8 cellular contexts compared by ENCODE assay signal in genomic region chr1:37471345-37472231, GRCh38. TPM values are rescaled to one million over a fixed set of nuclear protein-coding genes. Genes with fewer than 3 reads are reported as not detected.
DNase-seq lines count a peak whose midpoint lies in the region; TF ChIP-seq lines count a peak whose summit lies in the region.

No MANE protein-coding gene starts in this region.

- no peaks in the 10 kb centered on the region for H3K27me3 ChIP-seq in spleen (replicated peaks in 1 of 7)

- no peaks in the 10 kb centered on the region for H3K9me3 ChIP-seq in spleen

- peaks cover 0 to 13% (median 4%) of the 10 kb centered on the region in 6 donors for H3K36me3 ChIP-seq in spleen

- WGBS in spleen, 5 donors = 30 to 51% (median 39%) methylated on average over 8 to 13 of the region's 13 CpGs

- DNase-seq in ELF-1 (ENCODE audit: low read depth, low spot score) (peak; percentile 77), NCI-H446 treated with DMSO at 0.1 percent for 48 hours (lab: John Stamatoyannopoulos, UW) (peak; percentile 90), caudate nucleus (lab: John Stamatoyannopoulos, UW) (peak in 52 of 61 donors; percentile 9 to 76 (median 40)), kidney glomerular epithelial cell (lab: John Stamatoyannopoulos, UW) (peak; percentile 95), spleen (peak; percentile 82), NCI-H128 (lab: John Stamatoyannopoulos, UW; ENCODE audit: unreplicated experiment) (no peak), NCI-H1436 treated with DMSO at 0.1 percent for 48 hours (lab: John Stamatoyannopoulos, UW) (no peak), GM20000 (ENCODE audit: low spot score) (no peak)

- H3K4me3 ChIP-seq in spleen = peak overlapping the region in 1 of 8 donors; percentile 23

- TF ChIP-seq CTCF in spleen (IDR thresholded peaks at IDR 0.05 in 8 of 11, conservative IDR thresholded peaks at IDR 0.05 in 3 of 11) = no peak
- TF ChIP-seq CTCF in GM20000 (IDR thresholded peaks at IDR 0.05; ENCODE audit: extremely low read depth, missing control alignments) = no peak

- H3K4me1 ChIP-seq in spleen = peaks cover 39 to 68% (median 50%) of the 10 kb centered on the region in 6 donors

- intact Hi-C loops in spleen (cut with DNase I; ENCODE audit: low total_unique reads) = no loop called here

- no peak for TF ChIP-seq POLR2A in spleen (IDR thresholded peaks at IDR 0.05)

- H3K27ac ChIP-seq in caudate nucleus (ENCODE audit: low read depth, low read length) (peak overlapping the region; percentile 83), spleen (peak overlapping the region; percentile 7 to 98 (median 94))

RNA-seq across cellular contexts. Expression of gene ZC3H12A, which starts 2.8 kb away (rescaled TPM):
- total RNA-seq in spleen = 10 to 100 TPM; 18.0 to 33.1 (median 21.3) TPM
- polyA plus RNA-seq in spleen = 10 to 100 TPM in 2 of 3 donors, 1 to 10 TPM in 1; 9.7 to 12.8 (median 11.3) TPM

RNA-seq across cellular contexts. Expression of gene MEAF6, which starts 43.0 kb away (rescaled TPM):
- 10 to 100 TPM; 39.5 to 69.0 (median 51.1) TPM for total RNA-seq in spleen
- polyA plus RNA-seq in spleen = 10 to 100 TPM; 56.5 to 59.8 (median 57.7) TPM

Comparison
In these comparisons a context has a peak if more than half of its experiments do, and no peak if none do; other contexts are left out.
1. DNase-seq: peak in ELF-1 (single experiment), NCI-H446 treated with DMSO at 0.1 percent for 48 hours (single experiment), caudate nucleus (52 of 61), kidney glomerular epithelial cell (single experiment) and spleen (single experiment); none in NCI-H128 (single experiment), NCI-H1436 treated with DMSO at 0.1 percent for 48 hours (single experiment) and GM20000 (single experiment).